Comparison of ENCODE assay signal across 14 cellular contexts in genomic region chr12:98883231-98883630, GRCh38.
DNase-seq lines count a peak whose midpoint lies in the region; ATAC-seq and TF ChIP-seq lines count a peak whose summit lies in the region.
"Had no signal": no experiment of that assay in that cellular context is flagged by ENCODE, and none has a peak within 500 bp of the region (broad histone marks: within the 10 kb centered on the region; RNA-seq: fewer than 3 reads in every experiment).

No MANE protein-coding gene starts in this region.

- intact Hi-C loops in head of caudate nucleus (cut with DNase I) = no loop called here
- intact Hi-C loops in vagina (cut with DNase I) = no loop called here
- intact Hi-C loops in CD4-positive, alpha-beta memory T cell (cut with micrococcal nuclease) = no loop called here

- peaks cover 0 to 2% (median 0%) of the 10 kb centered on the region in 8 donors for H3K9me3 Mint-ChIP-seq in CD4-positive, alpha-beta memory T cell

- H3K36me3 Mint-ChIP-seq in CD4-positive, alpha-beta memory T cell = no peaks in the 10 kb centered on the region

- H3K9me3 ChIP-seq in vagina = no peaks in the 10 kb centered on the region
- H3K9me3 ChIP-seq in CD4-positive, alpha-beta memory T cell (ENCODE audit: control insufficient read depth in 1 of 2, low read length in 2 of 2) = no peaks in the 10 kb centered on the region
- H3K9me3 ChIP-seq: BLaER1 had no signal

- no peaks in the 10 kb centered on the region for H3K36me3 ChIP-seq in vagina
- no peaks in the 10 kb centered on the region for H3K36me3 ChIP-seq in CD4-positive, alpha-beta memory T cell (ENCODE audit: insufficient read depth, low read length)
- H3K36me3 ChIP-seq: BLaER1 had no signal

- no peak for TF ChIP-seq CTCF in vagina (IDR thresholded peaks at IDR 0.05)

- H3K4me1 ChIP-seq in vagina = no peaks in the 10 kb centered on the region
- H3K4me1 ChIP-seq in CD4-positive, alpha-beta memory T cell (ENCODE audit: insufficient read depth, low read length) = no peaks in the 10 kb centered on the region
- H3K4me1 ChIP-seq: BLaER1 had no signal

- no peaks in the 10 kb centered on the region for H3K4me1 Mint-ChIP-seq in CD4-positive, alpha-beta memory T cell

- ATAC-seq in HG03457 (IDR thresholded peaks at IDR 0.05; ENCODE audit: unreplicated experiment) = no peak

- DNase-seq in COLO829 (ENCODE audit: low spot score) (peak; percentile 96), head of caudate nucleus (peak in 34 of 42 donors; percentile 28 to 91 (median 68)), pons (ENCODE audit: low spot score) (peak; percentile 98), vagina (ENCODE audit: extremely low spot score in 2 of 2) (no peak), erythroblast (lab: John Stamatoyannopoulos, UW) (no peak)
- no peak for DNase-seq in CD4-positive, alpha-beta memory T cell
- DNase-seq: DMS 273 treated with DMSO at 0.1 percent for 48 hours, NCI-H1092, NCI-H1694, NCI-H510A treated with DMSO at 0.1 percent for 48 hours, Right ventricle myocardium superior had no signal

- TF ChIP-seq POLR2A in vagina (IDR thresholded peaks at IDR 0.05) = no peak
- no peak for TF ChIP-seq POLR2A in erythroblast (IDR thresholded peaks at IDR 0.05; ENCODE audit: low read length)

- H3K27me3 Mint-ChIP-seq in CD4-positive, alpha-beta memory T cell = peaks cover 10% of the 10 kb centered on the region in 2 donors

- H3K4me3 Mint-ChIP-seq in CD4-positive, alpha-beta memory T cell = no peak overlapping the region

- H3K4me3 ChIP-seq in vagina = no peak overlapping the region
- H3K4me3 ChIP-seq in CD4-positive, alpha-beta memory T cell (ENCODE audit: low read length in 2 of 2) = no peak overlapping the region
- H3K4me3 ChIP-seq: BLaER1 had no signal

- no peaks in the 10 kb centered on the region for H3K27me3 ChIP-seq in vagina
- no peaks in the 10 kb centered on the region for H3K27me3 ChIP-seq in CD4-positive, alpha-beta memory T cell (ENCODE audit: insufficient read depth, low read length)
- H3K27me3 ChIP-seq: BLaER1 had no signal

- H3K27ac Mint-ChIP-seq in CD4-positive, alpha-beta memory T cell = no peak overlapping the region

- peak overlapping the region; percentile 84 for H3K27ac ChIP-seq in cingulate gyrus (ENCODE audit: low read depth, low read length)
- no peak overlapping the region for H3K27ac ChIP-seq in vagina
- no peak overlapping the region for H3K27ac ChIP-seq in CD4-positive, alpha-beta memory T cell (ENCODE audit: low read depth, low read length)
- H3K27ac ChIP-seq: BLaER1 had no signal

- CTCF ChIA-PET in CD4-positive, alpha-beta memory T cell (lab: Charles Lee; ENCODE audit: partially characterized antibody) = interaction anchor here (1.1 kb wide), 1 partner anchor 29 kb away, joined by 4 read pairs; no protein-coding TSS in a partner anchor

- POLR2A ChIA-PET in CD4-positive, alpha-beta memory T cell (lab: Charles Lee; ENCODE audit: partially characterized antibody) = no interaction called here

Comparison
In these comparisons a context has a peak if more than half of its experiments do, and no peak if none do; other contexts are left out.
1. DNase-seq: peak in COLO829 (single experiment), head of caudate nucleus (34 of 42) and pons (single experiment); none in vagina (0 of 2), erythroblast (0 of 2) and CD4-positive, alpha-beta memory T cell (0 of 5).